10 cellular contexts compared by ENCODE assay signal in genomic region chr2:61018798-61019197, GRCh38. TPM values are rescaled to one million over a fixed set of nuclear protein-coding genes. Genes with fewer than 3 reads are reported as not detected.
DNase-seq lines count a peak whose midpoint lies in the region; ATAC-seq and TF ChIP-seq lines count a peak whose summit lies in the region.
"Had no signal": no experiment of that assay in that cellular context is flagged by ENCODE, and none has a peak within 500 bp of the region (broad histone marks: within the 10 kb centered on the region; RNA-seq: fewer than 3 reads in every experiment).

No MANE protein-coding gene starts in this region.

- H3K36me3 ChIP-seq in PC-9 (ENCODE audit: low read depth) (peaks cover 30% of the 10 kb centered on the region), parathyroid adenoma (ENCODE audit: control insufficient read depth, insufficient read depth, low read length) (peaks cover 5% of the 10 kb centered on the region)

- DNase-seq in Calu3 (no peak), PC-9 (no peak), epithelial cell of esophagus (ENCODE audit: low read depth) (no peak), Ammon's horn (ENCODE audit: low spot score) (no peak), HT-29 (ENCODE audit: low spot score) (no peak)
- DNase-seq: NCI-H2029 treated with DMSO at 0.1 percent for 48 hours; stimulated activated CD4-positive, alpha-beta T cell treated with anti-CD3 and anti-CD28 coated beads, Interleukin-1b, Interleukin-23, amount 100 ng/mL, for 48 hours had no signal

- peaks cover 67% of the 10 kb centered on the region for H3K36me3 Mint-ChIP-seq in Calu3 (ENCODE audit: insufficient read depth, unreplicated experiment)

- H3K4me3 ChIP-seq in PC-9 (peak overlapping the region; percentile 87), epithelial cell of esophagus (ENCODE audit: low read length) (peak overlapping the region; percentile 96), parathyroid adenoma (ENCODE audit: low read depth, low read length) (peak overlapping the region; percentile 94)

- H3K79me2 ChIP-seq in PC-9 (ENCODE audit: low read depth): peaks cover 71% of the 10 kb centered on the region
- peaks cover 37% of the 10 kb centered on the region for H3K79me2 ChIP-seq in parathyroid adenoma

- peaks cover 35% of the 10 kb centered on the region for H3K4me1 ChIP-seq in PC-9 (replicated peaks; ENCODE audit: insufficient read depth)
- H3K4me1 ChIP-seq in parathyroid adenoma: no peaks in the 10 kb centered on the region

- POLR2A ChIA-PET in PC-9 (lab: Charles Lee; ENCODE audit: unreplicated experiment): no interaction called here

- intact Hi-C loops in Calu3 (cut with micrococcal nuclease; ENCODE audit: unreplicated experiment) (loop anchor here (5.0 kb wide), 1 partner anchor 136 kb away; the partner anchor contains the start of gene REL), PC-9 (cut with micrococcal nuclease; ENCODE audit: unreplicated experiment) (loop anchor here (5.0 to 10.0 kb wide), 2 partner anchors 49 to 156 kb away; partner anchors contain the start of gene SANBR)

- H3K9ac ChIP-seq in parathyroid adenoma: no peak overlapping the region

- TF ChIP-seq CTCF in Calu3 (IDR thresholded peaks at IDR 0.05; ENCODE audit: unreplicated experiment) (no peak), PC-9 (conservative IDR thresholded peaks at IDR 0.05) (no peak), epithelial cell of esophagus (IDR thresholded peaks at IDR 0.05; ENCODE audit: insufficient read depth, low read depth, low read length, missing control alignments) (no peak), parathyroid adenoma (IDR thresholded peaks at IDR 0.05) (no peak)

- no peak for ATAC-seq in HG03457 (IDR thresholded peaks at IDR 0.05; ENCODE audit: unreplicated experiment)
- ATAC-seq in HG03095 (IDR thresholded peaks at IDR 0.05; ENCODE audit: unreplicated experiment): no peak

- H3K9me2 ChIP-seq in PC-9 (ENCODE audit: insufficient read depth): no peaks in the 10 kb centered on the region

- BruUV-seq in Calu3 (replicated peaks; lab: Mats Ljungman, UMichigan) (no TSS peak), PC-9 (replicated peaks; lab: Mats Ljungman, UMichigan) (no TSS peak)

- H3K27me3 Mint-ChIP-seq in Calu3 (ENCODE audit: unreplicated experiment): no peaks in the 10 kb centered on the region

- H3K9me3 ChIP-seq in PC-9 (ENCODE audit: insufficient read depth, low read depth) (no peaks in the 10 kb centered on the region; the same call in 1 of the 2 replicates), parathyroid adenoma (ENCODE audit: control insufficient read depth, low read length) (no peaks in the 10 kb centered on the region)

- H2AFZ ChIP-seq in PC-9 (no peak overlapping the region), parathyroid adenoma (no peak overlapping the region)

- peaks cover 20% of the 10 kb centered on the region for H4K20me1 ChIP-seq in PC-9 (ENCODE audit: insufficient read depth)

- H3K27ac Mint-ChIP-seq in Calu3 (ENCODE audit: unreplicated experiment): peak overlapping the region; percentile 93

- peaks cover 9% of the 10 kb centered on the region for H3K4me1 Mint-ChIP-seq in Calu3 (ENCODE audit: low read depth, unreplicated experiment)

- H3K4me3 Mint-ChIP-seq in Calu3 (ENCODE audit: low read depth, unreplicated experiment): peak overlapping the region; percentile 86

- H3K4me2 ChIP-seq in PC-9 (peak overlapping the region; percentile 85), parathyroid adenoma (ENCODE audit: low read length) (peak overlapping the region; percentile 87)

- H3K27me3 ChIP-seq in PC-9 (ENCODE audit: insufficient read depth, low read depth) (no peaks in the 10 kb centered on the region), parathyroid adenoma (ENCODE audit: control insufficient read depth, insufficient read depth, low read length) (no peaks in the 10 kb centered on the region)

- H3K9me3 Mint-ChIP-seq in Calu3 (ENCODE audit: low read depth, unreplicated experiment): peaks cover 5% of the 10 kb centered on the region

- H3K27ac ChIP-seq in PC-9 (peak overlapping the region; percentile 98), parathyroid adenoma (no peak overlapping the region)

- peaks cover 48% of the 10 kb centered on the region for H3F3A ChIP-seq in PC-9 (ENCODE audit: insufficient read depth, low read depth)

- CTCF ChIA-PET in Calu3 (lab: Charles Lee): no interaction called here
- CTCF ChIA-PET in PC-9 (lab: Charles Lee): no interaction called here

RNA-seq across cellular contexts. Expression of gene PUS10, which starts 0.7 kb away (rescaled TPM):
- 7.2 and 8.0 TPM in 2 replicates for total RNA-seq in Calu3 (2022)
- total RNA-seq in PC-9 (2021): 4.5 and 5.1 TPM in 2 replicates
- total RNA-seq in HT-29 (2014; rRNA removed; shearing (Covaris generic)): 1.3 and 2.2 TPM in 2 replicates

RNA-seq across cellular contexts. Expression of gene PEX13, which starts 1.3 kb away (rescaled TPM):
- total RNA-seq in Calu3 (2022) (32.0 and 37.4 TPM in 2 replicates), PC-9 (2021) (28.4 and 32.4 TPM in 2 replicates)
- total RNA-seq in HT-29 (2014; rRNA removed; shearing (Covaris generic)): 19.8 and 22.5 TPM in 2 replicates

RNA-seq across cellular contexts. Expression of gene SANBR, which starts 46.9 kb away (rescaled TPM):
- total RNA-seq in Calu3 (2022) (11.5 and 16.3 TPM in 2 replicates), PC-9 (2021) (12.6 and 13.8 TPM in 2 replicates)
- 3.3 and 8.9 TPM in 2 replicates for total RNA-seq in HT-29 (2014; rRNA removed; shearing (Covaris generic))
